Comparison of ENCODE assay signal across 9 cellular contexts in genomic region chr7:129210256-129210988, GRCh38. TPM values are rescaled to one million over a fixed set of nuclear protein-coding genes. Genes with fewer than 3 reads are reported as not detected.
DNase-seq lines count a peak whose midpoint lies in the region; ATAC-seq and TF ChIP-seq lines count a peak whose summit lies in the region.
"Had no signal": no experiment of that assay in that cellular context is flagged by ENCODE, and none has a peak within 500 bp of the region (broad histone marks: within the 10 kb centered on the region; RNA-seq: fewer than 3 reads in every experiment).

No MANE protein-coding gene starts in this region.

- ATAC-seq in HG03108 (IDR thresholded peaks at IDR 0.05; ENCODE audit: unreplicated experiment) (peak; percentile 56), Panc1 (peak; percentile 89), GM21786 (IDR thresholded peaks at IDR 0.05; ENCODE audit: unreplicated experiment) (no peak)
- peak; percentile 83 for ATAC-seq in activated T-helper 17 cell treated with anti-CD3 and anti-CD28 coated beads, Interleukin-2, amount 50 U/mL, for 72 hours (replicated peaks)

- CTCF ChIA-PET in Panc1 (lab: Charles Lee): interaction anchor here (0.7 to 2.4 kb wide), 3 partner anchors 16 to 88 kb away, joined by 3 to 29 read pairs (median 3); no protein-coding TSS in a partner anchor

- peak; percentile 94 for TF ChIP-seq CTCF in Panc1 (IDR thresholded peaks at IDR 0.05)
- TF ChIP-seq CTCF in foreskin fibroblast (IDR thresholded peaks at IDR 0.05; ENCODE audit: low read depth, low read length): peak; percentile 92
- peak; percentile 89 for TF ChIP-seq CTCF in osteocyte (IDR thresholded peaks at IDR 0.05)
- TF ChIP-seq CTCF in tibial artery (IDR thresholded peaks at IDR 0.05): peak; percentile 81 to 85

- no peak overlapping the region for H3K27ac Mint-ChIP-seq in activated T-helper 17 cell treated with anti-CD3 and anti-CD28 coated beads, Interleukin-2, amount 50 U/mL, for 72 hours
- H3K27ac Mint-ChIP-seq in osteocyte (ENCODE audit: unreplicated experiment): no peak overlapping the region
- H3K27ac Mint-ChIP-seq: dendritic cell treated with granulocyte-macrophage colony-stimulating factor and Interleukin-4, amounts not matched to agents 40 ng/mL and 50 ng/mL, for 4 days had no signal

- in situ Hi-C loops in Panc1 (cut with HindIII; ENCODE audit: low pct_unique_long_range_greater_than_20kb, low sequenced_read_pairs): no loop called here

- H3K4me3 Mint-ChIP-seq in activated T-helper 17 cell treated with anti-CD3 and anti-CD28 coated beads, Interleukin-2, amount 50 U/mL, for 72 hours: no peak overlapping the region
- no peak overlapping the region for H3K4me3 Mint-ChIP-seq in osteocyte (ENCODE audit: unreplicated experiment)
- H3K4me3 Mint-ChIP-seq: dendritic cell treated with granulocyte-macrophage colony-stimulating factor and Interleukin-4, amounts not matched to agents 40 ng/mL and 50 ng/mL, for 4 days had no signal

- DNase-seq in ELR (ENCODE audit: low read depth): peak; percentile 61
- DNase-seq in Panc1 (ENCODE audit: low read depth, low spot score): no peak
- DNase-seq in foreskin fibroblast: peak; percentile 27 to 82
- peak; percentile 91 for DNase-seq in osteocyte (ENCODE audit: extremely low spot score, unreplicated experiment)
- peak; percentile 78 to 85 for DNase-seq in tibial artery

- no peaks in the 10 kb centered on the region for H3K9me3 ChIP-seq in Panc1 (ENCODE audit: control insufficient read depth, insufficient read depth, low read depth, low read length)
- no peaks in the 10 kb centered on the region for H3K9me3 ChIP-seq in tibial artery

- H3K9me3 Mint-ChIP-seq in activated T-helper 17 cell treated with anti-CD3 and anti-CD28 coated beads, Interleukin-2, amount 50 U/mL, for 72 hours: no peaks in the 10 kb centered on the region
- no peaks in the 10 kb centered on the region for H3K9me3 Mint-ChIP-seq in osteocyte (ENCODE audit: unreplicated experiment)
- H3K9me3 Mint-ChIP-seq: dendritic cell treated with granulocyte-macrophage colony-stimulating factor and Interleukin-4, amounts not matched to agents 40 ng/mL and 50 ng/mL, for 4 days had no signal

- POLR2A ChIA-PET in Panc1 (lab: Charles Lee): no interaction called here

- peaks cover 4% of the 10 kb centered on the region for H3K27me3 Mint-ChIP-seq in activated T-helper 17 cell treated with anti-CD3 and anti-CD28 coated beads, Interleukin-2, amount 50 U/mL, for 72 hours
- H3K27me3 Mint-ChIP-seq in osteocyte (ENCODE audit: unreplicated experiment): no peaks in the 10 kb centered on the region

- intact Hi-C loops in Panc1 (cut with micrococcal nuclease; ENCODE audit: unreplicated experiment): loop anchor here (1.0 kb wide), 1 partner anchor 46 kb away; no protein-coding TSS in a partner anchor
- intact Hi-C loops in tibial artery (cut with DNase I; ENCODE audit: low total_unique reads): no loop called here

- H3K4me1 ChIP-seq in Panc1 (ENCODE audit: control insufficient read depth, insufficient read depth, low read length): no peaks in the 10 kb centered on the region; the same call in 1 of the 2 replicates
- peaks cover 0 to 3% (median 0%) of the 10 kb centered on the region in 4 donors for H3K4me1 ChIP-seq in tibial artery

- no TSS peak for BruUV-seq in Panc1 (replicated peaks; lab: Mats Ljungman, UMichigan)

- no peaks in the 10 kb centered on the region for H3K36me3 ChIP-seq in Panc1 (ENCODE audit: control insufficient read depth, insufficient read depth, low read length)
- peaks cover 0 to 49% (median 8%) of the 10 kb centered on the region in 3 donors for H3K36me3 ChIP-seq in tibial artery

- H3K27ac ChIP-seq in Panc1 (ENCODE audit: low read length): no peak overlapping the region
- H3K27ac ChIP-seq in tibial artery: no peak overlapping the region

- H3K4me1 Mint-ChIP-seq in activated T-helper 17 cell treated with anti-CD3 and anti-CD28 coated beads, Interleukin-2, amount 50 U/mL, for 72 hours: no peaks in the 10 kb centered on the region
- peaks cover 3% of the 10 kb centered on the region for H3K4me1 Mint-ChIP-seq in osteocyte (ENCODE audit: unreplicated experiment)

- H3K36me3 Mint-ChIP-seq in activated T-helper 17 cell treated with anti-CD3 and anti-CD28 coated beads, Interleukin-2, amount 50 U/mL, for 72 hours (ENCODE audit: low read depth): no peaks in the 10 kb centered on the region
- H3K36me3 Mint-ChIP-seq in osteocyte (ENCODE audit: unreplicated experiment): peaks cover 19% of the 10 kb centered on the region

- H3K4me3 ChIP-seq in Panc1 (ENCODE audit: low read depth in 2 of 2, low read length in 2 of 2) (no peak overlapping the region), foreskin fibroblast (ENCODE audit: low read depth in 1 of 2, low read length in 2 of 2) (no peak overlapping the region), tibial artery (no peak overlapping the region)

- H3K27me3 ChIP-seq in Panc1 (ENCODE audit: control insufficient read depth, insufficient read depth, low read length) (no peaks in the 10 kb centered on the region), tibial artery (no peaks in the 10 kb centered on the region)

RNA-seq across cellular contexts. Expression of gene AHCYL2, which starts 14.4 kb away (rescaled TPM):
- total RNA-seq in Panc1 (2021; ENCODE audit: unreplicated experiment): 20.2 TPM
- polyA plus RNA-seq in Panc1 (2012; ENCODE audit: insufficient read length): 12.5 TPM
- 10 to 100 TPM; 21.5 to 39.8 TPM for total RNA-seq in activated T-helper 17 cell treated with anti-CD3 and anti-CD28 coated beads, Interleukin-2, amount 50 U/mL, for 72 hours
- 19.0 and 19.9 TPM in 2 replicates for total RNA-seq in osteocyte

RNA-seq across cellular contexts. Expression of gene SMO, which starts 22.0 kb away (rescaled TPM):
- total RNA-seq in Panc1 (2021; ENCODE audit: unreplicated experiment) (2.9 TPM), osteocyte (40.2 and 41.6 TPM in 2 replicates)
- polyA plus RNA-seq in Panc1 (2012; ENCODE audit: insufficient read length): 4.0 TPM
- total RNA-seq in activated T-helper 17 cell treated with anti-CD3 and anti-CD28 coated beads, Interleukin-2, amount 50 U/mL, for 72 hours: under 1 TPM in 1 of 2 donors, not detected in 1; 0.08 TPM

Comparison
In these comparisons a context has a peak if more than half of its experiments do, and no peak if none do; other contexts are left out.
1. RNA of gene SMO, which starts 22.0 kb away (total RNA-seq): 40.2 to 41.6 TPM in osteocyte; 2.9 TPM in Panc1 (single experiment) and 0.08 TPM in activated T-helper 17 cell treated with anti-CD3 and anti-CD28 coated beads, Interleukin-2, amount 50 U/mL, for 72 hours; every median in the first group is over 10 times any median in the second.
2. Peak in every context shown above with its lines, with median percentiles within 50 percentile points of each other: CTCF ChIP-seq.